In the genomic region with DNA sequence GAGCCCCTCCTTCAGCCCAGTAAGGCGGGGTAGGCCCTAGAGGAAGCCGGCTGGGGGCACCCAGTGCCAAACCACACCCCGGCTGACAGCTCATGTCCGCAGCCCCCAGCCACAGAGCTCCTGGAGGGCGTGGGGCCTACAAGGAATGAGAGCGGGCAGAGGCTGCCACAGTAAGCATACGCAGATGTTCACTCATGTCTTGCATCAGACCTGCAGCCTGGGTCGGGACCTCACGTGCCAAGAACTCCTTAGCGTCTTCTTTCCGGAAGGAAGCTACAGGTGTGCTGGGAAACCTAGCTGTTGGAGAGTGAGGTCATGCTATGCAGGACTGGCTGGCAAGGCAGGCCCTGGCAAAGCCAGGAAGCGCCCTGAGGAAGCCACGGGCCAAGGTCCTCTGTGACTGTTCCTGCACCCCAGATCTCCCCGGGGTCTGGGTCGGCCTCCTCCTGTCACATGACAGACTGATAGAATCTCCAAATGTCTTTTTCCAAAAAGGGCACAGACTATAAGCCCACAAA, we compare ENCODE assay signal across 8 cellular contexts. TPM values are rescaled to one million over a fixed set of nuclear protein-coding genes. Genes with fewer than 3 reads are reported as not detected.
A peak's percentile ranks its signal among the peaks of the same experiment; 100 is the strongest.
DNase-seq lines count a peak whose midpoint lies in the region; ATAC-seq, FAIRE-seq and TF ChIP-seq lines count a peak whose summit lies in the region.

No MANE protein-coding gene starts in this region.

- no peak for ATAC-seq in activated CD8-positive, alpha-beta memory T cell treated with anti-CD3 and anti-CD28 coated beads, Interleukin-2, amount 10 ng/mL, durations not matched to agents 7 days and 5 days
- ATAC-seq in GM19467 (IDR thresholded peaks at IDR 0.05; ENCODE audit: unreplicated experiment) = no peak

- peak; percentile 69 for DNase-seq in AG09319 (ENCODE audit: extremely low read depth, low read depth)
- DNase-seq in HT-29 (ENCODE audit: low spot score) = peak; percentile 58
- peak; percentile 57 for DNase-seq in activated CD8-positive, alpha-beta memory T cell treated with anti-CD3 and anti-CD28 coated beads, Interleukin-2, amount 10 ng/mL, durations not matched to agents 7 days and 5 days
- DNase-seq in stomach = no peak
- no peak for DNase-seq in Ammon's horn (ENCODE audit: low spot score)
- DNase-seq in frontal cortex (ENCODE audit: low spot score in 2 of 2) = no peak

- H3K27ac Mint-ChIP-seq in activated CD8-positive, alpha-beta memory T cell treated with anti-CD3 and anti-CD28 coated beads, Interleukin-2, amount 10 ng/mL, durations not matched to agents 7 days and 5 days = peak overlapping the region; percentile 84

- TF ChIP-seq EP300 in stomach (IDR thresholded peaks at IDR 0.05) = no peak

- intact Hi-C loops in stomach (cut with DNase I; ENCODE audit: low total_unique reads) = no loop called here

- H3K36me3 ChIP-seq in iPS-15b (ENCODE audit: control insufficient read depth, insufficient read depth, low read length) = peaks cover 11% of the 10 kb centered on the region
- peaks cover 0 to 19% (median 14%) of the 10 kb centered on the region in 4 donors for H3K36me3 ChIP-seq in stomach

- H3K9me3 ChIP-seq in iPS-15b (ENCODE audit: control insufficient read depth, insufficient read depth, low read length) (no peaks in the 10 kb centered on the region), stomach (no peaks in the 10 kb centered on the region)

- H3K27ac ChIP-seq in stomach = peak overlapping the region in 4 of 5 donors; percentile 92 to 96 (median 95)

- H3K27me3 ChIP-seq in iPS-15b (ENCODE audit: control insufficient read depth, insufficient read depth, low read length) (no peaks in the 10 kb centered on the region), stomach (no peaks in the 10 kb centered on the region)

- WGBS in stomach, 5 donors = 21 to 43% (median 24%) methylated on average over 15 of the region's 15 CpGs

- H3K27me3 Mint-ChIP-seq in activated CD8-positive, alpha-beta memory T cell treated with anti-CD3 and anti-CD28 coated beads, Interleukin-2, amount 10 ng/mL, durations not matched to agents 7 days and 5 days = no peaks in the 10 kb centered on the region

- no peak for TF ChIP-seq POLR2A in stomach (IDR thresholded peaks at IDR 0.05)

- TF ChIP-seq CTCF in AG09319 (IDR thresholded peaks at IDR 0.05; ENCODE audit: low read depth, low read length) (no peak), stomach (IDR thresholded peaks at IDR 0.05) (no peak)

- no peak overlapping the region for H3K9ac ChIP-seq in iPS-15b (ENCODE audit: low read depth, low read length)

- H3K4me3 Mint-ChIP-seq in activated CD8-positive, alpha-beta memory T cell treated with anti-CD3 and anti-CD28 coated beads, Interleukin-2, amount 10 ng/mL, durations not matched to agents 7 days and 5 days = peak overlapping the region; percentile 79

- H3K4me3 ChIP-seq in iPS-15b (ENCODE audit: low read depth, low read length) (peak overlapping the region; percentile 91), stomach (peak overlapping the region in 3 of 4 donors; percentile 66 to 96 (median 81))

- no peaks in the 10 kb centered on the region for H3K9me3 Mint-ChIP-seq in activated CD8-positive, alpha-beta memory T cell treated with anti-CD3 and anti-CD28 coated beads, Interleukin-2, amount 10 ng/mL, durations not matched to agents 7 days and 5 days (ENCODE audit: low read depth)

- H3K4me1 ChIP-seq in iPS-15b (ENCODE audit: control insufficient read depth, insufficient read depth, low read length) = peaks cover 12% of the 10 kb centered on the region
- H3K4me1 ChIP-seq in stomach = peaks cover 59 to 69% (median 68%) of the 10 kb centered on the region in 4 donors

- H3K4me1 Mint-ChIP-seq in activated CD8-positive, alpha-beta memory T cell treated with anti-CD3 and anti-CD28 coated beads, Interleukin-2, amount 10 ng/mL, durations not matched to agents 7 days and 5 days = peaks cover 45% of the 10 kb centered on the region

- CTCF ChIA-PET in activated CD8-positive, alpha-beta memory T cell treated with anti-CD3 and anti-CD28 coated beads, Interleukin-2, amount 10 ng/mL, durations not matched to agents 7 days and 5 days (lab: Charles Lee) = interaction anchor here (0.7 to 2.3 kb wide), 7 partner anchors 9 to 133 kb away, joined by 3 to 17 read pairs (median 4); no protein-coding TSS in a partner anchor

- H3K36me3 Mint-ChIP-seq in activated CD8-positive, alpha-beta memory T cell treated with anti-CD3 and anti-CD28 coated beads, Interleukin-2, amount 10 ng/mL, durations not matched to agents 7 days and 5 days = peaks cover 3% of the 10 kb centered on the region

- no peak for FAIRE-seq in frontal cortex (lab: Jason Lieb, UNC)

RNA-seq across cellular contexts. Expression of a gene that starts 1.6 kb away (rescaled TPM):
- 42.9 and 49.0 TPM in 2 replicates for total RNA-seq in HT-29 (2014; rRNA removed; shearing (Covaris generic))
- total RNA-seq in activated CD8-positive, alpha-beta memory T cell treated with anti-CD3 and anti-CD28 coated beads, Interleukin-2, amount 10 ng/mL, durations not matched to agents 7 days and 5 days = 10 to 100 TPM; 76.2 to 94.5 TPM
- total RNA-seq in stomach (10 to 100 TPM; 16.3 to 86.2 (median 34.8) TPM), frontal cortex (5.7 TPM)
- 10 to 100 TPM; 21.1 to 31.0 (median 21.4) TPM for polyA plus RNA-seq in stomach

RNA-seq across cellular contexts. Expression of a gene that starts 11.5 kb away (rescaled TPM):
- 0.91 and 2.7 TPM in 2 replicates for total RNA-seq in HT-29 (2014; rRNA removed; shearing (Covaris generic))
- 1 to 10 TPM; 1.1 to 6.3 TPM for total RNA-seq in activated CD8-positive, alpha-beta memory T cell treated with anti-CD3 and anti-CD28 coated beads, Interleukin-2, amount 10 ng/mL, durations not matched to agents 7 days and 5 days
- under 1 TPM in 1 of 5 donors, not detected in 4; 0.55 TPM for total RNA-seq in stomach
- polyA plus RNA-seq in stomach = 10 to 100 TPM in 1 of 3 donors, 1 to 10 TPM in 2; 1.6 to 12.4 (median 2.4) TPM
- not detected for total RNA-seq in frontal cortex

RNA-seq across cellular contexts. Expression of a gene that starts 18.3 kb away (rescaled TPM):
- 1.9 and 2.3 TPM in 2 replicates for total RNA-seq in HT-29 (2014; rRNA removed; shearing (Covaris generic))
- total RNA-seq in activated CD8-positive, alpha-beta memory T cell treated with anti-CD3 and anti-CD28 coated beads, Interleukin-2, amount 10 ng/mL, durations not matched to agents 7 days and 5 days = 10 to 100 TPM in 1 of 2 experiments, 1 to 10 TPM in 1; 6.4 to 17.6 TPM
- total RNA-seq in stomach (1 to 10 TPM in 1 of 5 donors, not detected in 4; 1.7 TPM), frontal cortex (71.3 TPM)
- polyA plus RNA-seq in stomach = 1 to 10 TPM in 1 of 3 donors, not detected in 2; 1.3 TPM

RNA-seq across cellular contexts. Expression of a gene that starts 18.6 kb away (rescaled TPM):
- total RNA-seq in HT-29 (2014; rRNA removed; shearing (Covaris generic)) = 258 and 259 TPM in 2 replicates
- 1 to 10 TPM; 1.3 to 2.2 TPM for total RNA-seq in activated CD8-positive, alpha-beta memory T cell treated with anti-CD3 and anti-CD28 coated beads, Interleukin-2, amount 10 ng/mL, durations not matched to agents 7 days and 5 days
- total RNA-seq in stomach (100 to 1,000 TPM in 2 of 5 donors, 10 to 100 TPM in 3; 17.4 to 201 (median 95.5) TPM), frontal cortex (13.5 TPM)
- polyA plus RNA-seq in stomach = 100 to 1,000 TPM in 2 of 3 donors, 10 to 100 TPM in 1; 65.4 to 236 (median 157) TPM

RNA-seq across cellular contexts. Expression of a gene that starts 24.1 kb away (rescaled TPM):
- total RNA-seq in HT-29 (2014; rRNA removed; shearing (Covaris generic)) = 51.7 and 70.3 TPM in 2 replicates
- 10 to 100 TPM; 33.5 to 40.9 TPM for total RNA-seq in activated CD8-positive, alpha-beta memory T cell treated with anti-CD3 and anti-CD28 coated beads, Interleukin-2, amount 10 ng/mL, durations not matched to agents 7 days and 5 days
- total RNA-seq in stomach (100 to 1,000 TPM in 1 of 5 donors, 10 to 100 TPM in 1, 1 to 10 TPM in 3; 3.1 to 313 (median 9.9) TPM), frontal cortex (12.6 TPM)
- polyA plus RNA-seq in stomach = 10 to 100 TPM; 31.2 to 50.6 (median 36.1) TPM

Comparison
In these comparisons a context has a peak if more than half of its experiments do, and no peak if none do; other contexts are left out.
1. DNase-seq: peak in AG09319 (single experiment), HT-29 (single experiment) and activated CD8-positive, alpha-beta memory T cell treated with anti-CD3 and anti-CD28 coated beads, Interleukin-2, amount 10 ng/mL, durations not matched to agents 7 days and 5 days (single experiment); none in stomach (single experiment), Ammon's horn (single experiment) and frontal cortex (0 of 2).